9 cellular contexts compared by ENCODE assay signal in genomic region chr1:85148524-85149250, GRCh38. TPM values are rescaled to one million over a fixed set of nuclear protein-coding genes. Genes with fewer than 3 reads are reported as not detected.
DNase-seq lines count a peak whose midpoint lies in the region; ATAC-seq and TF ChIP-seq lines count a peak whose summit lies in the region.
"Had no signal": no experiment of that assay in that cellular context is flagged by ENCODE, and none has a peak within 500 bp of the region (broad histone marks: within the 10 kb centered on the region; RNA-seq: fewer than 3 reads in every experiment).

No MANE protein-coding gene starts in this region.

- no peaks in the 10 kb centered on the region for H3K36me3 ChIP-seq in A673 (ENCODE audit: insufficient read depth, low read length, poor library complexity, severe bottlenecking)

- DNase-seq in A673 (ENCODE audit: low spot score), result peak; percentile 46
- DNase-seq in activated T-helper 1 cell treated with anti-CD3 and anti-CD28 coated beads, Interleukin-12 subunit alpha, Interleukin-12 subunit beta, Interleukin-2, Interleukin-4 antibody, amounts not matched to agents 30 ng/mL and 10 ng/mL and 1 ng/mL, durations not matched to agents 14 hours and 24 hours and 36 hours (ENCODE audit: low spot score), result peak; percentile 16
- no peak for DNase-seq in NCI-H526 (lab: John Stamatoyannopoulos, UW)
- DNase-seq in superior temporal gyrus (ENCODE audit: extremely low spot score), result no peak
- DNase-seq in NCI-H2171 (lab: John Stamatoyannopoulos, UW), result no peak
- DNase-seq in globus pallidus (ENCODE audit: low spot score), result no peak

- H3K4me3 ChIP-seq in A673 (ENCODE audit: low read depth, low read length, poor library complexity, severe bottlenecking), result no peak overlapping the region

- H3K4me1 ChIP-seq in A673 (ENCODE audit: insufficient read depth, low read length, poor library complexity, severe bottlenecking), result peaks cover 6% of the 10 kb centered on the region

- H3K27ac Mint-ChIP-seq in activated T-helper 1 cell treated with anti-CD3 and anti-CD28 coated beads, Interleukin-12 subunit alpha, Interleukin-12 subunit beta, Interleukin-2, Interleukin-4 antibody, amounts not matched to agents 30 ng/mL and 10 ng/mL and 1 ng/mL, durations not matched to agents 14 hours and 24 hours and 36 hours, result peak overlapping the region; percentile 64
- H3K27ac Mint-ChIP-seq: dendritic cell treated with granulocyte-macrophage colony-stimulating factor and Interleukin-4, amounts not matched to agents 40 ng/mL and 50 ng/mL, for 4 days had no signal

- no TSS peak for BruUV-seq in A673 (replicated peaks; lab: Mats Ljungman, UMichigan)

- H3K27ac ChIP-seq in A673 (ENCODE audit: low read depth, low read length, poor library complexity, severe bottlenecking), result no peak overlapping the region

- H3K36me3 Mint-ChIP-seq in activated T-helper 1 cell treated with anti-CD3 and anti-CD28 coated beads, Interleukin-12 subunit alpha, Interleukin-12 subunit beta, Interleukin-2, Interleukin-4 antibody, amounts not matched to agents 30 ng/mL and 10 ng/mL and 1 ng/mL, durations not matched to agents 14 hours and 24 hours and 36 hours (ENCODE audit: low read depth), result no peaks in the 10 kb centered on the region

- H3K4me3 Mint-ChIP-seq in activated T-helper 1 cell treated with anti-CD3 and anti-CD28 coated beads, Interleukin-12 subunit alpha, Interleukin-12 subunit beta, Interleukin-2, Interleukin-4 antibody, amounts not matched to agents 30 ng/mL and 10 ng/mL and 1 ng/mL, durations not matched to agents 14 hours and 24 hours and 36 hours, result peak overlapping the region; percentile 24
- H3K4me3 Mint-ChIP-seq: dendritic cell treated with granulocyte-macrophage colony-stimulating factor and Interleukin-4, amounts not matched to agents 40 ng/mL and 50 ng/mL, for 4 days had no signal

- CTCF ChIA-PET in A673 (lab: Charles Lee), result interaction anchor here (1.0 kb wide), 1 partner anchor 204 kb away, joined by 3 read pairs; no protein-coding TSS in a partner anchor

- H3K4me1 Mint-ChIP-seq in activated T-helper 1 cell treated with anti-CD3 and anti-CD28 coated beads, Interleukin-12 subunit alpha, Interleukin-12 subunit beta, Interleukin-2, Interleukin-4 antibody, amounts not matched to agents 30 ng/mL and 10 ng/mL and 1 ng/mL, durations not matched to agents 14 hours and 24 hours and 36 hours (ENCODE audit: low read depth), result peaks cover 31% of the 10 kb centered on the region

- ATAC-seq in GM18909 (IDR thresholded peaks at IDR 0.05; ENCODE audit: poor library complexity, unreplicated experiment), result peak; percentile 97
- peak; percentile 85 for ATAC-seq in HG03039 (IDR thresholded peaks at IDR 0.05; ENCODE audit: unreplicated experiment)

- no peaks in the 10 kb centered on the region for H3K27me3 Mint-ChIP-seq in activated T-helper 1 cell treated with anti-CD3 and anti-CD28 coated beads, Interleukin-12 subunit alpha, Interleukin-12 subunit beta, Interleukin-2, Interleukin-4 antibody, amounts not matched to agents 30 ng/mL and 10 ng/mL and 1 ng/mL, durations not matched to agents 14 hours and 24 hours and 36 hours (ENCODE audit: insufficient read depth)
- H3K27me3 Mint-ChIP-seq: dendritic cell treated with granulocyte-macrophage colony-stimulating factor and Interleukin-4, amounts not matched to agents 40 ng/mL and 50 ng/mL, for 4 days had no signal

- intact Hi-C loops in A673 (cut with micrococcal nuclease; ENCODE audit: unreplicated experiment), result no loop called here
- intact Hi-C loops in activated T-helper 1 cell treated with anti-CD3 and anti-CD28 coated beads, Interleukin-12 subunit alpha, Interleukin-12 subunit beta, Interleukin-2, Interleukin-4 antibody, amounts not matched to agents 30 ng/mL and 10 ng/mL and 1 ng/mL, durations not matched to agents 14 hours and 24 hours and 36 hours (cut with micrococcal nuclease), result no loop called here

- no peaks in the 10 kb centered on the region for H3K9me3 Mint-ChIP-seq in activated T-helper 1 cell treated with anti-CD3 and anti-CD28 coated beads, Interleukin-12 subunit alpha, Interleukin-12 subunit beta, Interleukin-2, Interleukin-4 antibody, amounts not matched to agents 30 ng/mL and 10 ng/mL and 1 ng/mL, durations not matched to agents 14 hours and 24 hours and 36 hours
- H3K9me3 Mint-ChIP-seq: dendritic cell treated with granulocyte-macrophage colony-stimulating factor and Interleukin-4, amounts not matched to agents 40 ng/mL and 50 ng/mL, for 4 days had no signal

- H3K27me3 ChIP-seq in A673 (replicated peaks; ENCODE audit: insufficient read depth, low read depth, low read length, poor library complexity), result no peaks in the 10 kb centered on the region

- POLR2A ChIA-PET in A673 (lab: Charles Lee; ENCODE audit: low non-redundant PET), result no interaction called here

- H3K9me3 ChIP-seq in A673 (ENCODE audit: low read depth, low read length, poor library complexity, severe bottlenecking), result no peaks in the 10 kb centered on the region

- TF ChIP-seq CTCF in A673 (conservative IDR thresholded peaks at IDR 0.05; ENCODE audit: low read depth, low read length), result no peak

RNA-seq across cellular contexts. Expression of gene SYDE2, which starts 52.1 kb away (rescaled TPM):
- 10.4 and 10.9 TPM in 2 replicates for total RNA-seq in A673 (2021)
- total RNA-seq in activated T-helper 1 cell treated with anti-CD3 and anti-CD28 coated beads, Interleukin-12 subunit alpha, Interleukin-12 subunit beta, Interleukin-2, Interleukin-4 antibody, amounts not matched to agents 30 ng/mL and 10 ng/mL and 1 ng/mL, durations not matched to agents 14 hours and 24 hours and 36 hours, result 0.76 and 0.83 TPM in 2 replicates

Comparison
In these comparisons a context has a peak if more than half of its experiments do, and no peak if none do; other contexts are left out.
1. DNase-seq: peak in A673 (single experiment) and activated T-helper 1 cell treated with anti-CD3 and anti-CD28 coated beads, Interleukin-12 subunit alpha, Interleukin-12 subunit beta, Interleukin-2, Interleukin-4 antibody, amounts not matched to agents 30 ng/mL and 10 ng/mL and 1 ng/mL, durations not matched to agents 14 hours and 24 hours and 36 hours (single experiment); none in NCI-H526 (0 of 2), superior temporal gyrus (single experiment), NCI-H2171 (single experiment) and globus pallidus (single experiment).